Comparison of ENCODE assay signal across 8 cellular contexts in the genomic region with DNA sequence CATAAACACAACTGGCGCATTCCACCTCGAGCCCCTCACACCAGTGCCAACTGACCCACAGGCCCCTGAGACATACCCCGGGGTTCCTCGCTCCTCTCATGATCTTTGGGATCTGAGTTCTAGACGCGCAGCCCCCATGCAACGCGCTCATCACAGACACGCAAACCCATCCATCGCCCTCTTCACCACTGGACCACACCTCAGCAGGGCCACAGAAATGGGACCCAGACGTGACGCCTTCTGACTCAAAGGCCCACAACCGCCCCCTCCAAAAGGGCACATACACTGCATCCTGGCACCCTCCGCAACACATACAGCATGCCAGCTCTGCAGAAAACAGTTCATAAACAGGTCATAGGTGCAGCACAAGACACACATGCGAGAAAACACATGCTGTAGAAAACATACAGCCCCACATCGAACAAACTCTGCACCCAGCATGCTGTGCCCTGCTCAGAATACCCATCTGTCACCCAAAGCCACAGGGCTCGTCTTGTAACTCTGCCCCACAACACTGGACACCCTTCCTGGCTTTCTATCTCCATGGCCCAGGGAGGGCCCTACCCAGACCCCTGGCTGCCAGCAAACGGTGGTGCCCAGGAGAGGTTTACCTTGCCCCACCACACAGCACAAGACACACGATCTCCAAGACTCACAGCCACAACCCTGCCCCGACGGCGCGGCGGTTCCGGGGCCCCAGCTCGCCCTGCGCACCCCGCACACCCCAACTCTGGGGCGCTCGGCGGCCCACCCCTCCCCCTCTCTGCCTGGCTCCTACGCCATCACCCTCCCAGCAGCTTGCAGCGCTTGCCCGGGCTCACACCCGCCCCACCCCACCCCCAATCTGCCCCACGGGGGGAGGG. TPM values are rescaled to one million over a fixed set of nuclear protein-coding genes. Genes with fewer than 3 reads are reported as not detected.
DNase-seq lines count a peak whose midpoint lies in the region; ATAC-seq, FAIRE-seq and TF ChIP-seq lines count a peak whose summit lies in the region.

No MANE protein-coding gene starts in this region.

- H3K36me3 Mint-ChIP-seq in HFFc6 (ENCODE audit: low read depth) = peaks cover 8% of the 10 kb centered on the region

- intact Hi-C loops in kidney (cut with DNase I) = no loop called here

- H3K27me3 Mint-ChIP-seq in HFFc6 (ENCODE audit: insufficient read depth) = peaks cover 8% of the 10 kb centered on the region

- TF ChIP-seq CTCF in A549 (IDR thresholded peaks at IDR 0.05) (no peak), HFFc6 (IDR thresholded peaks at IDR 0.05) (no peak; the same call in 1 of the 2 replicates), kidney (IDR thresholded peaks at IDR 0.05; ENCODE audit: borderline replicate concordance, extremely low read depth, insufficient read depth) (no peak)

- TF ChIP-seq EP300 in A549 (IDR thresholded peaks at IDR 0.05) = no peak

- CTCF ChIA-PET in A549 (lab: Yijun Ruan, JAX) = interaction anchor here (0.9 to 4.5 kb wide), 10 partner anchors 16 to 125 kb away, joined by 3 to 49 read pairs (median 4); partner anchors contain the start of genes SENP3 and TMEM102

- H3K4me3 ChIP-seq in A549 (peak overlapping the region; percentile 82), kidney (ENCODE audit: low read length in 2 of 2) (peak overlapping the region; percentile 77 to 91)

- 52% methylated on average over 28 of the region's 36 CpGs for WGBS in A549 (ENCODE audit: missing lambda C conversion rate)

- H3K9me3 Mint-ChIP-seq in HFFc6 = no peaks in the 10 kb centered on the region

- H3K4me2 ChIP-seq in A549 = peak overlapping the region; percentile 97

- H3K27ac Mint-ChIP-seq in HFFc6 = peak overlapping the region; percentile 96

- ATAC-seq in A549 = peak; percentile 40 to 48

- no peaks in the 10 kb centered on the region for H3K36me3 ChIP-seq in kidney (ENCODE audit: control insufficient read depth in 1 of 2, insufficient read depth in 2 of 2, low read length in 2 of 2)

- POLR2A ChIA-PET in A549 (lab: Yijun Ruan, JAX) = interaction anchor here (0.7 to 1.1 kb wide), 3 partner anchors 74 to 122 kb away, joined by 3 to 4 read pairs (median 3); partner anchors contain the start of gene TMEM256

- H3K9me3 ChIP-seq in A549 = no peaks in the 10 kb centered on the region
- H3K9me3 ChIP-seq in kidney (ENCODE audit: control insufficient read depth in 1 of 2, low read length in 2 of 2) = no peaks in the 10 kb centered on the region

- peaks cover 70% of the 10 kb centered on the region for H3K4me1 Mint-ChIP-seq in HFFc6 (ENCODE audit: low read depth)

- peak; percentile 50 to 65 for DNase-seq in A549 (ENCODE audit: low read depth in 1 of 2, low spot score in 1 of 2)
- peak; percentile 10 for DNase-seq in HFFc6
- peak; percentile 35 for DNase-seq in activated CD4-positive, CD25-positive, alpha-beta regulatory T cell treated with anti-CD3 and anti-CD28 coated beads, Interleukin-2, amount 50 U/mL, for 16 hours (ENCODE audit: low read depth, low spot score)
- peak; percentile 67 for DNase-seq in central memory CD4-positive, alpha-beta T cell
- peak; percentile 87 for DNase-seq in kidney
- peak; percentile 36 to 37 for DNase-seq in stimulated activated CD4-positive, alpha-beta T cell treated with anti-CD3 and anti-CD28 coated beads, Interleukin-15, amount 100 ng/mL, for 1 hour (ENCODE audit: low read depth in 1 of 2, low spot score in 1 of 2)
- no peak for DNase-seq in NCI-H146 treated with DMSO at 0.1 percent for 48 hours (lab: John Stamatoyannopoulos, UW; ENCODE audit: unreplicated experiment)
- no peak for DNase-seq in SIG-M5 treated with dmso at 0.1 percent for 504 hours (lab: John Stamatoyannopoulos, UW; ENCODE audit: unreplicated experiment)

- H3K27ac ChIP-seq in A549 (peak overlapping the region; percentile 94 to 100), kidney (ENCODE audit: low read depth in 2 of 2, low read length in 2 of 2) (peak overlapping the region; percentile 98 to 99)

- no peak for TF ChIP-seq POLR2A in A549 (IDR thresholded peaks at IDR 0.05; ENCODE audit: low read length)

- H3K4me1 ChIP-seq in A549 (peaks cover 42% of the 10 kb centered on the region), kidney (ENCODE audit: control insufficient read depth in 1 of 2, insufficient read depth in 1 of 2, low read depth in 1 of 2, low read length in 2 of 2) (peaks cover 15 to 44% of the 10 kb centered on the region in 2 donors)

- no peak for FAIRE-seq in A549 (lab: Jason Lieb, UNC)
- no peak for FAIRE-seq in kidney (lab: Jason Lieb, UNC)

- peak overlapping the region; percentile 92 to 97 for H3K9ac ChIP-seq in kidney (ENCODE audit: low read length in 2 of 2)

- H3K4me3 Mint-ChIP-seq in HFFc6 = peak overlapping the region; percentile 96

- TF ChIP-seq RAD21 in A549 (conservative IDR thresholded peaks at IDR 0.05 in 1 of 2, IDR thresholded peaks at IDR 0.05 in 1 of 2) = no peak

TF ChIP-seq in A549, 52 proteins besides CTCF, POLR2A, EP300 and RAD21:
- no peak for TF ChIP-seq JUN (IDR thresholded peaks at IDR 0.05)
- peak; percentile 44 for TF ChIP-seq CHD2 (IDR thresholded peaks at IDR 0.05; ENCODE audit: low read length, partially characterized antibody)
- peak; percentile 20; the same call in 1 of the 2 replicates for TF ChIP-seq MAX (IDR thresholded peaks at IDR 0.05)

RNA-seq across cellular contexts. Expression of gene ZBTB4, which starts 0.9 kb away (rescaled TPM):
- polyA plus RNA-seq in A549 (2011; rRNA removed) = 14.4 and 18.2 TPM in 2 replicates
- 7.5 and 11.2 TPM in 2 replicates for polyA plus RNA-seq in A549 (2012; cell fraction: cytosol; rRNA removed)
- 19.5 and 19.9 TPM in 2 replicates for polyA plus RNA-seq in A549 (2012; cell fraction: nucleus; rRNA removed)
- polyA plus RNA-seq in A549 (2017; fragmentation: RNase III; extraction: RNeasy Plus Mini Kit Qiagen cat#74134 plus additional on column Dnase treatment) = 24.4 to 29.5 TPM (median 28.2 TPM) in 3 replicates
- polyA minus RNA-seq in A549 (2011; rRNA and poly(A)+ RNA removed) = 25.1 and 25.6 TPM in 2 replicates
- total RNA-seq in HFFc6 (2021; fragmentation: NEBNext Ultra II Directional; extraction: Animal tissue kit (Norgen Biotek cat#: 25700)) = 10 to 100 TPM; 62.7 to 75.9 (median 68.6) TPM
- total RNA-seq in kidney = 64.8 TPM
- polyA plus RNA-seq in kidney (ENCODE audit: insufficient read depth, low read depth, low replicate concordance) = 23.2 TPM

RNA-seq across cellular contexts. Expression of gene SLC35G6, which starts 2.7 kb away (rescaled TPM):
- polyA plus RNA-seq in A549 (2011; rRNA removed) = not detected in 2 replicates
- polyA plus RNA-seq in A549 (2012; cell fraction: cytosol; rRNA removed) = not detected in 2 replicates
- polyA plus RNA-seq in A549 (2012; cell fraction: nucleus; rRNA removed) = not detected in 2 replicates
- not detected in 3 replicates for polyA plus RNA-seq in A549 (2017; fragmentation: RNase III; extraction: RNeasy Plus Mini Kit Qiagen cat#74134 plus additional on column Dnase treatment)
- polyA minus RNA-seq in A549 (2011; rRNA and poly(A)+ RNA removed) = not detected in 2 replicates
- total RNA-seq in HFFc6 (2021; fragmentation: NEBNext Ultra II Directional; extraction: Animal tissue kit (Norgen Biotek cat#: 25700)) = not detected
- not detected for total RNA-seq in kidney
- polyA plus RNA-seq in kidney (ENCODE audit: insufficient read depth, low read depth, low replicate concordance) = not detected

RNA-seq across cellular contexts. Expression of gene POLR2A, which starts 5.7 kb away (rescaled TPM):
- polyA plus RNA-seq in A549 (2011; rRNA removed) (22.8 and 57.1 TPM in 2 replicates), A549 (2017; fragmentation: RNase III; extraction: RNeasy Plus Mini Kit Qiagen cat#74134 plus additional on column Dnase treatment) (65.6 to 69.6 TPM (median 67.4 TPM) in 3 replicates), kidney (ENCODE audit: insufficient read depth, low read depth, low replicate concordance) (18.6 TPM)
- polyA plus RNA-seq in A549 (2012; cell fraction: cytosol; rRNA removed) = 22.4 and 28.7 TPM in 2 replicates
- 127 and 206 TPM in 2 replicates for polyA plus RNA-seq in A549 (2012; cell fraction: nucleus; rRNA removed)
- 359 and 408 TPM in 2 replicates for polyA minus RNA-seq in A549 (2011; rRNA and poly(A)+ RNA removed)
- 100 to 1,000 TPM; 111 to 127 (median 118) TPM for total RNA-seq in HFFc6 (2021; fragmentation: NEBNext Ultra II Directional; extraction: Animal tissue kit (Norgen Biotek cat#: 25700))
- 133 TPM for total RNA-seq in kidney

RNA-seq across cellular contexts. Expression of gene CHRNB1, which starts 33.6 kb away (rescaled TPM):
- polyA plus RNA-seq in A549 (2011; rRNA removed) (6.5 and 6.9 TPM in 2 replicates), A549 (2017; fragmentation: RNase III; extraction: RNeasy Plus Mini Kit Qiagen cat#74134 plus additional on column Dnase treatment) (6.2 to 8.4 TPM (median 8.0 TPM) in 3 replicates), kidney (ENCODE audit: insufficient read depth, low read depth, low replicate concordance) (19.3 TPM)
- polyA plus RNA-seq in A549 (2012; cell fraction: cytosol; rRNA removed) = 10.5 and 10.6 TPM in 2 replicates
- polyA plus RNA-seq in A549 (2012; cell fraction: nucleus; rRNA removed) = 3.0 and 4.2 TPM in 2 replicates
- 4.1 and 5.9 TPM in 2 replicates for polyA minus RNA-seq in A549 (2011; rRNA and poly(A)+ RNA removed)
- total RNA-seq in HFFc6 (2021; fragmentation: NEBNext Ultra II Directional; extraction: Animal tissue kit (Norgen Biotek cat#: 25700)) = 1 to 10 TPM; 2.0 to 2.8 (median 2.4) TPM
- 11.9 TPM for total RNA-seq in kidney

RNA-seq across cellular contexts. Expression of gene FGF11, which starts 39.2 kb away (rescaled TPM):
- polyA plus RNA-seq in A549 (2011; rRNA removed) (1.4 and 1.9 TPM in 2 replicates), A549 (2017; fragmentation: RNase III; extraction: RNeasy Plus Mini Kit Qiagen cat#74134 plus additional on column Dnase treatment) (1.1 to 1.8 TPM (median 1.5 TPM) in 3 replicates), kidney (ENCODE audit: insufficient read depth, low read depth, low replicate concordance) (7.7 TPM)
- 0.71 and 0.74 TPM in 2 replicates for polyA plus RNA-seq in A549 (2012; cell fraction: cytosol; rRNA removed)
- polyA plus RNA-seq in A549 (2012; cell fraction: nucleus; rRNA removed) = 3.3 and 4.8 TPM in 2 replicates
- 1.0 and 1.3 TPM in 2 replicates for polyA minus RNA-seq in A549 (2011; rRNA and poly(A)+ RNA removed)
- under 1 TPM in 3 of 6 experiments, not detected in 3; 0.10 to 0.31 (median 0.24) TPM for total RNA-seq in HFFc6 (2021; fragmentation: NEBNext Ultra II Directional; extraction: Animal tissue kit (Norgen Biotek cat#: 25700))
- 1.4 TPM for total RNA-seq in kidney

Comparison
In these comparisons a context has a peak if more than half of its experiments do, and no peak if none do; other contexts are left out.
1. DNase-seq: peak in A549 (2 of 2), HFFc6 (single experiment), activated CD4-positive, CD25-positive, alpha-beta regulatory T cell treated with anti-CD3 and anti-CD28 coated beads, Interleukin-2, amount 50 U/mL, for 16 hours (single experiment), central memory CD4-positive, alpha-beta T cell (single experiment), kidney (single experiment) and stimulated activated CD4-positive, alpha-beta T cell treated with anti-CD3 and anti-CD28 coated beads, Interleukin-15, amount 100 ng/mL, for 1 hour (2 of 2); none in NCI-H146 treated with DMSO at 0.1 percent for 48 hours (single experiment) and SIG-M5 treated with dmso at 0.1 percent for 504 hours (single experiment).